Comparison of ENCODE assay signal across 8 cellular contexts in the genomic region with DNA sequence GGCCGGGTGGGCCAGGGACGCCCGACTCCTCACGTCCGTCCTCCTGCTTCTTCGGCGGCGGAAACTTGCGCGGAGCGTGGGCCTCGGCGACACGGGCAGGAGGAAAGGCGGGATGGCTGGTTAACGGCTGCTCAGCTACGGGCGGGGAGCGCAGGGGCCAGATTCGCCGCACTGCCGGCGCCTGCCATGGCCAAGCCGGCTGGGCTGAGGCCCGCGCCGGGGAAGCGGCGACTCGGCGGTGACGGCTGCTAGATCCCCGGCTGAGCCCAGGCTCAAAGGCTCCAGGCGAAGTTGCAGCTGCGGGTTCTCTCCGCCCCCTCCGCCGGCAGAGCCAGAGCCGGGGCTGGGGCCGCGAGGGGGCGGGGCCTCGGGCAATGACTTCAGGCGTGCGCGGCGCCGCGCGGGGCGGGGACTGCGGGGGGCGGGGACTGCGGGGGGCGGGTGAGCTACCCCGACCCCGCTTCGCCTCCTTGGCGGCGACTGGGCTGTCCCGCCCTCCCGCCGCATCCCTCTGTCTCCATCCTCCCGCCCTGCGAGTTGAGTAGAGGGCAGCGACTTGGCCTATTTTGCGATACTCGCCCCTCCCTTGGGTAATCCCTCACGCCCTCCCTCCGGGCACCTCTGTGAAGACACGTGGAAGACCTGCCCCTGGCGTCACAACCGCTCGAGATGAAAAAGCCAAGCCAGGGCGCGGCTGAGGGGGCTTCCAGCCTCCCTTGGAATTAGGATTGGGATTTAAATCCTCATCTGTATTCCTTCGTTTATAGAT.
A peak's percentile ranks its signal among the peaks of the same experiment; 100 is the strongest.
DNase-seq lines count a peak whose midpoint lies in the region; ATAC-seq and TF ChIP-seq lines count a peak whose summit lies in the region.

A gene (minus strand): TSS at position 310 of the 769 bp plus-strand sequence. CDS start 322 bp downstream, outside the sequence.

- no peaks in the 10 kb centered on the region for H3K27me3 ChIP-seq in OCI-LY3 (ENCODE audit: low read depth, low read length)

- H3K27ac ChIP-seq in OCI-LY3 (ENCODE audit: low read length) = peak within 1 kb of the TSS; percentile 35

- H2AFZ ChIP-seq in OCI-LY3 (ENCODE audit: low read depth, low read length) = peak within 1 kb of the TSS; percentile 84

- peak within 1 kb of the TSS; percentile 85 for H3K4me3 ChIP-seq in OCI-LY3 (ENCODE audit: low read length)

- no peaks in the 10 kb centered on the region for H3K9me3 ChIP-seq in OCI-LY3 (ENCODE audit: insufficient read depth, low read length)

- TF ChIP-seq CTCF in OCI-LY3 (IDR thresholded peaks at IDR 0.05; ENCODE audit: low read depth, low read length) = no peak

- ATAC-seq in GM21528 (IDR thresholded peaks at IDR 0.05; ENCODE audit: low FRiP score, unreplicated experiment) = peak; percentile 90

- peaks cover 4% of the 10 kb centered on the region; the same call in 1 of the 2 replicates for H3K79me2 ChIP-seq in OCI-LY3 (ENCODE audit: low read length)

- peak within 1 kb of the TSS; percentile 94 for H3K4me2 ChIP-seq in OCI-LY3 (ENCODE audit: low read length)

- H3K4me1 ChIP-seq in OCI-LY3 (ENCODE audit: low read length) = peaks cover 16% of the 10 kb centered on the region

- DNase-seq in DMS 273 (lab: John Stamatoyannopoulos, UW; ENCODE audit: unreplicated experiment) (peak; percentile 97), HuH-7.5 (ENCODE audit: low spot score) (peak; percentile 83), epidermal melanocyte (ENCODE audit: insufficient read length, low spot score) (peak; percentile 75), middle frontal gyrus (ENCODE audit: extremely low spot score, low spot score) (peak; percentile 80)
- peak; percentile 95 for DNase-seq in activated CD8-positive, alpha-beta memory T cell treated with anti-CD3 and anti-CD28 coated beads, Interleukin-2, amount 50 U/mL, for 48 hours
- peak; percentile 82 to 89 for DNase-seq in stimulated activated CD8-positive, alpha-beta memory T cell treated with anti-CD3 and anti-CD28 coated beads, Interleukin-2, amount 100 ng/mL, for 48 hours (ENCODE audit: low read depth in 2 of 2)

- H3K36me3 ChIP-seq in OCI-LY3 (replicated peaks; ENCODE audit: low read depth, low read length) = no peaks in the 10 kb centered on the region

- H3K9ac ChIP-seq in OCI-LY3 (ENCODE audit: low read length) = peak within 1 kb of the TSS; percentile 72

- H4K20me1 ChIP-seq in OCI-LY3 (ENCODE audit: insufficient read depth, low read length) = no peaks in the 10 kb centered on the region

Comparison
In these comparisons a context has a peak if more than half of its experiments do, and no peak if none do; other contexts are left out.
1. Peak in every context shown above with its lines: DNase-seq, ATAC-seq, H3K4me3 ChIP-seq and H3K27ac ChIP-seq.